1 cellular context compared by ENCODE assay signal in genomic region chr4:109444182-109444844, GRCh38.
TF ChIP-seq lines count a peak whose summit lies in the region.

No MANE protein-coding gene starts in this region.

TF ChIP-seq in GM23338, 12 proteins besides CTCF, POLR2A, EP300 and RAD21 (continued from another document):
- TF ChIP-seq ZNF462 (CRISPR knock-in tag; IDR thresholded peaks at IDR 0.05), result no peak
- no peak for TF ChIP-seq EZH2phosphoT487 (IDR thresholded peaks at IDR 0.05; ENCODE audit: unreplicated experiment)
- no peak for TF ChIP-seq REST (IDR thresholded peaks at IDR 0.05; ENCODE audit: unreplicated experiment)
- TF ChIP-seq ZNF331 (CRISPR knock-in tag; IDR thresholded peaks at IDR 0.05; ENCODE audit: low read depth), result no peak
- no peak for TF ChIP-seq JUNB (IDR thresholded peaks at IDR 0.05; ENCODE audit: unreplicated experiment)
- no peak for TF ChIP-seq POLR2AphosphoS5 (IDR thresholded peaks at IDR 0.05; ENCODE audit: low read depth)
- TF ChIP-seq STAT1 (IDR thresholded peaks at IDR 0.05; ENCODE audit: unreplicated experiment), result no peak
